Comparison of ENCODE assay signal across 15 cellular contexts in the genomic region with DNA sequence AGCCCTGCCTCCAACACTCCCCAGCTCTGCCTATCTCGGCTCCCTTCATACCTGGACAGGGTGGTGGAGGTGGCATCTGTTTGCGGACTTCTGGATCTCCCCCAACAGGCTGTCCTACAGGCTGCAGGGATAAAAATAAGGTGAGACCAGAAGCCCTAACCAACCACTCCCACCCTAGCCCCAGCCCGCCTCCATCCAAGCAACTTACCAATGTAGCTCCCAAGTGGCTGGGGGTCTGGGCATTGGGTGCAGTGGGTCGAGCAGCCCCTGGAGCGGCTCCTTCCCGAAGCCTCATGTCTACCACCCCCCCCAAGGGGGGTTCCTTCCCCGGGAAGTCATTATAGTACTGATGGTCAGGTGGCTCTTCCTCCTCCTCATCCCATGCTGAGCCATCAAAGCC. TPM values are rescaled to one million over a fixed set of nuclear protein-coding genes. Genes with fewer than 3 reads are reported as not detected.
A peak's percentile ranks its signal among the peaks of the same experiment; 100 is the strongest.
DNase-seq lines count a peak whose midpoint lies in the region; ATAC-seq and TF ChIP-seq lines count a peak whose summit lies in the region.
"Had no signal": no experiment of that assay in that cellular context is flagged by ENCODE, and none has a peak within 500 bp of the region (broad histone marks: within the 10 kb centered on the region; RNA-seq: fewer than 3 reads in every experiment).

No MANE protein-coding gene starts in this region.

- H3K4me1 ChIP-seq in breast epithelium (peaks cover 4 to 25% of the 10 kb centered on the region in 2 donors), mammary epithelial cell (ENCODE audit: insufficient read depth, low read length) (peaks cover 38% of the 10 kb centered on the region), neuronal stem cell (ENCODE audit: control insufficient read depth in 2 of 2, insufficient read depth in 1 of 2, low read depth in 1 of 2, low read length in 2 of 2) (peaks cover 14 to 20% of the 10 kb centered on the region in 2 donors)

- TF ChIP-seq CTCF in breast epithelium (IDR thresholded peaks at IDR 0.05) (no peak), mammary epithelial cell (conservative IDR thresholded peaks at IDR 0.05 in 1 of 2, IDR thresholded peaks at IDR 0.05 in 1 of 2; ENCODE audit: extremely low read depth in 1 of 2, insufficient read depth in 1 of 2, low read depth in 1 of 2, low read length in 2 of 2) (no peak), chondrocyte (IDR thresholded peaks at IDR 0.05) (no peak)

- DNase-seq in breast epithelium (ENCODE audit: low spot score in 2 of 2) (no peak), mammary epithelial cell (no peak), chondrocyte (ENCODE audit: low spot score) (peak; percentile 33), neuronal stem cell (ENCODE audit: low spot score) (no peak), activated gamma-delta T cell (lab: John Stamatoyannopoulos, UW) (no peak), mucosa of gallbladder (ENCODE audit: low spot score) (no peak)
- DNase-seq: AML-193, COR-L47, KG1, NCI-H1436, NCI-H2029 treated with DMSO at 0.1 percent for 48 hours, NCI-H524, PC-9 had no signal

- H4K91ac ChIP-seq in neuronal stem cell (ENCODE audit: low read depth, low read length, poor library complexity), result no peak overlapping the region

- H3K4me2 ChIP-seq in mammary epithelial cell (ENCODE audit: insufficient read depth, low read depth, low read length), result no peak overlapping the region
- no peak overlapping the region for H3K4me2 ChIP-seq in neuronal stem cell (ENCODE audit: insufficient read depth, low read length, poor library complexity, severe bottlenecking)
- H3K4me2 ChIP-seq: GM23338, PC-9 had no signal

- dilution Hi-C loops in mammary epithelial cell (cut with HindIII; ENCODE audit: low sequenced_read_pairs), result no loop called here

- H3K4me3 Mint-ChIP-seq in chondrocyte (ENCODE audit: unreplicated experiment), result no peak overlapping the region
- H3K4me3 Mint-ChIP-seq: GM23338 had no signal

- BruUV-seq in mammary epithelial cell (replicated peaks; lab: Mats Ljungman, UMichigan), result no TSS peak

- H3K18ac ChIP-seq in neuronal stem cell (ENCODE audit: low read length), result no peak overlapping the region

- no peak overlapping the region for H3K9ac ChIP-seq in mammary epithelial cell (ENCODE audit: insufficient read depth, low read length)
- no peak overlapping the region for H3K9ac ChIP-seq in neuronal stem cell (ENCODE audit: low read depth, low read length, poor library complexity)

- no peaks in the 10 kb centered on the region for H3K9me3 Mint-ChIP-seq in chondrocyte (ENCODE audit: low read depth)
- H3K9me3 Mint-ChIP-seq: GM23338 had no signal

- H3K36me3 ChIP-seq in breast epithelium (no peaks in the 10 kb centered on the region), mammary epithelial cell (ENCODE audit: insufficient read depth, low read length) (peaks cover 31% of the 10 kb centered on the region), neuronal stem cell (replicated peaks in 1 of 2; ENCODE audit: control insufficient read depth in 2 of 2, insufficient read depth in 2 of 2, low read length in 2 of 2) (peaks cover 26 to 68% of the 10 kb centered on the region in 2 donors)

- intact Hi-C loops in breast epithelium (cut with DNase I; ENCODE audit: low total_unique reads) (loop anchor here (10.0 kb wide), 1 partner anchor 719 kb away; a partner anchor contains a TSS), mammary epithelial cell (cut with micrococcal nuclease) (no loop called here)

- H2BK120ac ChIP-seq in neuronal stem cell (ENCODE audit: low read depth, low read length), result no peak overlapping the region

- H3K4ac ChIP-seq in neuronal stem cell (ENCODE audit: low read length), result no peak overlapping the region

- peak overlapping the region; percentile 22 for H3K23ac ChIP-seq in neuronal stem cell (ENCODE audit: low read depth, low read length, poor library complexity)

- CTCF ChIA-PET in mammary epithelial cell (lab: Charles Lee; ENCODE audit: low non-redundant PET), result no interaction called here

- peaks cover 9% of the 10 kb centered on the region for H3K79me1 ChIP-seq in neuronal stem cell (ENCODE audit: low read depth, low read length)

- H3K4me3 ChIP-seq in breast epithelium (no peak overlapping the region), mammary epithelial cell (replicated peaks in 1 of 3; ENCODE audit: insufficient read depth in 1 of 3, low read depth in 2 of 3, low read length in 3 of 3) (no peak overlapping the region), neuronal stem cell (ENCODE audit: low read length in 2 of 2) (no peak overlapping the region)
- H3K4me3 ChIP-seq: GM23338, PC-9 had no signal

- peak overlapping the region; percentile 3 for H2BK5ac ChIP-seq in neuronal stem cell (ENCODE audit: low read length)

- no peak overlapping the region for H3K14ac ChIP-seq in neuronal stem cell (ENCODE audit: low read length)

- ATAC-seq in HG03175 (IDR thresholded peaks at IDR 0.05; ENCODE audit: unreplicated experiment), result no peak
- ATAC-seq: GM23338 had no signal

- H3K27ac ChIP-seq in breast epithelium, result peak overlapping the region; percentile 35 to 100
- no peak overlapping the region for H3K27ac ChIP-seq in mammary epithelial cell (ENCODE audit: insufficient read depth, low read depth, low read length)
- H3K27ac ChIP-seq in neuronal stem cell (replicated peaks; ENCODE audit: low read length), result no peak overlapping the region
- H3K27ac ChIP-seq: PC-9 had no signal

- peak overlapping the region; percentile 36 for H3K27ac Mint-ChIP-seq in chondrocyte (ENCODE audit: unreplicated experiment)
- H3K27ac Mint-ChIP-seq: GM23338 had no signal

- H2AFZ ChIP-seq in mammary epithelial cell (ENCODE audit: low read depth, low read length) (no peak overlapping the region), neuronal stem cell (ENCODE audit: low read length) (no peak overlapping the region)
- H2AFZ ChIP-seq: GM23338, PC-9 had no signal

- H4K8ac ChIP-seq in neuronal stem cell (ENCODE audit: low read depth, low read length), result no peak overlapping the region

- H2AK5ac ChIP-seq in neuronal stem cell (ENCODE audit: low read depth, low read length), result no peak overlapping the region

- H3K9me3 ChIP-seq in breast epithelium (no peaks in the 10 kb centered on the region), mammary epithelial cell (replicated peaks; ENCODE audit: insufficient read depth, low read length) (no peaks in the 10 kb centered on the region), neuronal stem cell (replicated peaks in 1 of 2; ENCODE audit: control insufficient read depth in 2 of 2, insufficient read depth in 1 of 2, low read depth in 1 of 2, low read length in 2 of 2) (no peaks in the 10 kb centered on the region)

- peaks cover 75% of the 10 kb centered on the region for H3K79me2 ChIP-seq in mammary epithelial cell (ENCODE audit: insufficient read depth, low read length)

- no peak for TF ChIP-seq POLR2A in breast epithelium (IDR thresholded peaks at IDR 0.05)

- H2BK12ac ChIP-seq in neuronal stem cell (ENCODE audit: low read length), result no peak overlapping the region

- 82% methylated on average over 7 of the region's 7 CpGs for WGBS in mammary epithelial cell (ENCODE audit: low coverage, missing lambda C conversion rate)
- WGBS in neuronal stem cell (ENCODE audit: extremely low coverage in 2 of 2, insufficient read length in 2 of 2, insufficient replicate concordance in 1 of 2), 2 donors, result no CpG with 5 or more reads among the region's 7 CpGs

- H3K36me3 Mint-ChIP-seq in chondrocyte (ENCODE audit: low read depth), result peaks cover 22% of the 10 kb centered on the region

- no peaks in the 10 kb centered on the region for H4K20me1 ChIP-seq in mammary epithelial cell (ENCODE audit: insufficient read depth, low read length)

- no peak overlapping the region for H2BK15ac ChIP-seq in neuronal stem cell (ENCODE audit: low read length)

- peaks cover 54% of the 10 kb centered on the region for H3K4me1 Mint-ChIP-seq in chondrocyte (ENCODE audit: low read depth)

- in situ Hi-C loops in mammary epithelial cell (cut with MboI; ENCODE audit: low sequenced_read_pairs in 2 of 2), result loop anchor here (5.0 to 10.0 kb wide), 2 partner anchors 49 to 96 kb away; a partner anchor contains a TSS

- H3K27me3 ChIP-seq in breast epithelium (no peaks in the 10 kb centered on the region), mammary epithelial cell (ENCODE audit: insufficient read depth, low read length) (no peaks in the 10 kb centered on the region), neuronal stem cell (ENCODE audit: control insufficient read depth in 3 of 3, insufficient read depth in 3 of 3, low read depth in 1 of 3, low read length in 3 of 3) (no peaks in the 10 kb centered on the region)

- no peaks in the 10 kb centered on the region for H3K27me3 Mint-ChIP-seq in chondrocyte (ENCODE audit: low read depth)

RNA-seq across cellular contexts. Expression of a gene that starts 4.4 kb away (rescaled TPM):
- total RNA-seq in breast epithelium (100 to 1,000 TPM in 2 of 3 donors, 10 to 100 TPM in 1; 94.4 to 177 (median 134) TPM), mammary epithelial cell (100 to 1,000 TPM; 492 to 589 TPM), chondrocyte (251 to 316 TPM (median 256 TPM) in 3 replicates), mucosa of gallbladder (123 TPM)
- 464 TPM for polyA plus RNA-seq in mammary epithelial cell
- polyA minus RNA-seq in mammary epithelial cell, result 409 TPM
- 95.8 TPM for polyA plus RNA-seq in neuronal stem cell (2013, experiment 1 of 2)
- 97.1 TPM for polyA plus RNA-seq in neuronal stem cell (2013, experiment 2 of 2)

RNA-seq across cellular contexts. Expression of a gene that starts 4.5 kb away (rescaled TPM):
- total RNA-seq in breast epithelium (10 to 100 TPM; 14.6 to 26.2 (median 20.3) TPM), mammary epithelial cell (10 to 100 TPM; 12.3 to 24.4 TPM), chondrocyte (23.2 to 27.2 TPM (median 24.0 TPM) in 3 replicates), mucosa of gallbladder (54.5 TPM)
- 14.3 TPM for polyA plus RNA-seq in mammary epithelial cell
- 29.0 TPM for polyA minus RNA-seq in mammary epithelial cell
- polyA plus RNA-seq in neuronal stem cell (2013, experiment 1 of 2), result 48.6 TPM
- 48.1 TPM for polyA plus RNA-seq in neuronal stem cell (2013, experiment 2 of 2)

RNA-seq across cellular contexts. Expression of a gene that starts 8.4 kb away (rescaled TPM):
- total RNA-seq in breast epithelium, result 100 to 1,000 TPM in 1 of 3 donors, 10 to 100 TPM in 2; 44.6 to 104 (median 47.3) TPM
- total RNA-seq in mammary epithelial cell, result 10 to 100 TPM; 44.2 to 95.6 TPM
- 282 TPM for polyA plus RNA-seq in mammary epithelial cell
- 66.1 TPM for polyA minus RNA-seq in mammary epithelial cell
- total RNA-seq in chondrocyte, result 23.2 to 34.0 TPM (median 26.8 TPM) in 3 replicates
- polyA plus RNA-seq in neuronal stem cell (2013, experiment 1 of 2), result 629 TPM
- polyA plus RNA-seq in neuronal stem cell (2013, experiment 2 of 2), result 633 TPM
- 27.1 TPM for total RNA-seq in mucosa of gallbladder

RNA-seq across cellular contexts. Expression of a gene that starts 10.2 kb away (rescaled TPM):
- total RNA-seq in breast epithelium (100 to 1,000 TPM in 2 of 3 donors, 10 to 100 TPM in 1; 79.3 to 156 (median 105) TPM), mammary epithelial cell (10 to 100 TPM; 17.7 to 52.0 TPM), chondrocyte (47.1 to 60.2 TPM (median 57.1 TPM) in 3 replicates), mucosa of gallbladder (208 TPM)
- polyA plus RNA-seq in mammary epithelial cell, result 11.0 TPM
- polyA minus RNA-seq in mammary epithelial cell, result 26.3 TPM
- 21.9 TPM for polyA plus RNA-seq in neuronal stem cell (2013, experiment 1 of 2)
- polyA plus RNA-seq in neuronal stem cell (2013, experiment 2 of 2), result 21.6 TPM

RNA-seq across cellular contexts. Expression of a gene that starts 17.0 kb away (rescaled TPM):
- total RNA-seq in breast epithelium (10 to 100 TPM; 27.0 to 42.7 (median 39.3) TPM), mammary epithelial cell (10 to 100 TPM; 46.4 to 58.5 TPM), chondrocyte (23.0 to 30.8 TPM (median 28.7 TPM) in 3 replicates), mucosa of gallbladder (37.9 TPM)
- polyA plus RNA-seq in mammary epithelial cell, result 54.2 TPM
- polyA minus RNA-seq in mammary epithelial cell, result 43.1 TPM
- 42.3 TPM for polyA plus RNA-seq in neuronal stem cell (2013, experiment 1 of 2)
- 41.1 TPM for polyA plus RNA-seq in neuronal stem cell (2013, experiment 2 of 2)

Comparison
In these comparisons a context has a peak if more than half of its experiments do, and no peak if none do; other contexts are left out.
1. H3K27ac ChIP-seq: peak in breast epithelium (2 of 2); none in mammary epithelial cell (single experiment) and neuronal stem cell (single experiment).